Comparison of ENCODE assay signal across 8 cellular contexts in the genomic region with DNA sequence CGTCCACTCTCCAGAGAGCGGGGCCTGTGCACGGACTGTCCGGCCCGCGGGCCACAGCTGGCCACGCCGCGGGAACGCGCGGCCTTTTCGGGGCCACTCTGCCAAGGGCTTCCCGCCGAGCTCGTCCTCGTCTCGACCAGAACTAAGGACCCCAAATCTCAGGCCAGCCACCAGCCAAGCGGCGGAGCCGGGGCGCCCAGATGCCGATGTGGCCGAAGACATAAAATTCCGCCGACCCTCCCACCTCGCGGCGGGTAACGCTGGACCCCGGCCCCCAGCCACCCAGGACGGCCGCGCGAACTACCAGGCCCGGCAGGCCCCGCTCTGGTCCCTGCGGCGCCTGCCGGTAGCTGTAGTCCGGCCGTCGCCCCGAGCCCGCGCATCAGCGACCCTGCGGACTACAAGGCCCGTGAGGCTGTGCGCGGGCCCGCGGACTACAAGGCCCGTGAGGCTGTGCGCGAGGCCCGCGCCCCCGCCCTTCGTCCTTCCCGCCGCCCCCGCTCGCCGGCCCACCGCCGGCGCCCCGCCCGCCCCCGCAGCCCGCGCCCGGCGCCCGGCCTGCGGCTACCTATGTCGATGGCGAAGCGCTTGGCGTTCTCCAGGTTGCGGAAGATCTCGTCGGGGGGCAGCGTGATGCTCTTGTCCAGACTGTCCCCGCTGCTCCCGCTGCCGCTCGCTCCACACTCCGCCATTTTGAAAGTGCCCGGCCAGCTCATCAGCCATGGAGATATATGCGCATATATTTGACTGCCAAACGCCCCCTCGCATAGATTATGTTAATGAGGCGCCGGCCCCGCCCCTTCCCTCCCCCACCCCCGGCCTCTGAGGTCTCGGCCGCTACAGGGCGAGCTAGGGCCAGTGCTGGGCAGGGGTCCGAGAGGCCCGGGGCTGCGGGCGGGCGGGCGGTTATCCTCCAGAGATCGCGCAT. TPM values are rescaled to one million over a fixed set of nuclear protein-coding genes. Genes with fewer than 3 reads are reported as not detected.
DNase-seq lines count a peak whose midpoint lies in the region; ATAC-seq and TF ChIP-seq lines count a peak whose summit lies in the region.

A gene (minus strand): TSS at position 701 of the 928 bp plus-strand sequence. CDS start 9 bp downstream, at position 692.

- peak; percentile 54 for TF ChIP-seq POLR2A in prostate gland (IDR thresholded peaks at IDR 0.05)

- H3K4me3 ChIP-seq in GM12865 (ENCODE audit: low read depth, low read length): peak within 1 kb of the TSS; percentile 82
- H3K4me3 ChIP-seq in prostate gland: peak within 1 kb of the TSS; percentile 78 to 83
- peak within 1 kb of the TSS; percentile 71 for H3K4me3 ChIP-seq in urinary bladder (ENCODE audit: low read depth, low read length)

- peak; percentile 96 for DNase-seq in GM12865 (ENCODE audit: low read depth)
- peak; percentile 81 for DNase-seq in NCI-H1092 treated with DMSO at 0.1 percent for 48 hours (lab: John Stamatoyannopoulos, UW)
- peak; percentile 91 for DNase-seq in amniotic epithelial cell (ENCODE audit: low read depth)
- peak; percentile 95 for DNase-seq in left cardiac atrium
- DNase-seq in prostate gland (ENCODE audit: low spot score): peak; percentile 92

- ATAC-seq in HG02588 (IDR thresholded peaks at IDR 0.05; ENCODE audit: unreplicated experiment) (peak; percentile 79), left cardiac atrium (peak; percentile 90 to 93)

- no peaks in the 10 kb centered on the region for H3K9me3 ChIP-seq in prostate gland

- H3K27ac ChIP-seq in prostate gland: peak within 1 kb of the TSS; percentile 76 to 84
- H3K27ac ChIP-seq in urinary bladder (ENCODE audit: low read depth): no peak within 1 kb of the TSS

- peaks cover 0 to 4% of the 10 kb centered on the region in 2 donors for H3K36me3 ChIP-seq in prostate gland
- H3K36me3 ChIP-seq in urinary bladder (ENCODE audit: insufficient read depth): no peaks in the 10 kb centered on the region

- intact Hi-C loops in T-helper 1 cell treated with Interleukin-12 subunit alpha and Interleukin-12 subunit beta and Interleukin-4 antibody, amounts not matched to agents 30 ng/mL and 1 ng/mL, for 36 hours (cut with micrococcal nuclease): loop anchor here (1.0 to 10.0 kb wide), 13 partner anchors 21 to 1411 kb away; a partner anchor contains a TSS
- intact Hi-C loops in left cardiac atrium (cut with DNase I) (no loop called here), prostate gland (cut with DNase I) (loop anchor here (10.0 kb wide), 1 partner anchor 331 kb away; a partner anchor contains a TSS)

- H3K4me1 ChIP-seq in prostate gland (replicated peaks) (peaks cover 17% of the 10 kb centered on the region), urinary bladder (ENCODE audit: insufficient read depth) (peaks cover 2% of the 10 kb centered on the region)

- no peaks in the 10 kb centered on the region for H3K27me3 ChIP-seq in prostate gland (replicated peaks; ENCODE audit: insufficient read depth)

- WGBS in prostate gland: under 1% methylated on average over 64 of the region's 109 CpGs
- under 1% methylated on average over 109 of the region's 109 CpGs for WGBS in urinary bladder

- no peak for TF ChIP-seq CTCF in GM12865 (IDR thresholded peaks at IDR 0.05; ENCODE audit: insufficient read depth, low read depth, low read length, missing control alignments)
- peak in 2 of 4 experiments; percentile 45 to 60 for TF ChIP-seq CTCF in prostate gland (IDR thresholded peaks at IDR 0.05)

RNA-seq across cellular contexts. Expression of the gene that starts here (rescaled TPM):
- total RNA-seq in T-helper 1 cell treated with Interleukin-12 subunit alpha and Interleukin-12 subunit beta and Interleukin-4 antibody, amounts not matched to agents 30 ng/mL and 1 ng/mL, for 36 hours: 76.6 and 80.1 TPM in 2 replicates
- total RNA-seq in left cardiac atrium (10 to 100 TPM; 37.5 to 40.6 TPM), prostate gland (10 to 100 TPM; 27.0 to 69.5 TPM), urinary bladder (19.2 TPM)
- 28.6 TPM for polyA plus RNA-seq in urinary bladder

Comparison
In these comparisons a context has a peak if more than half of its experiments do, and no peak if none do; other contexts are left out.
1. intact Hi-C loops: an anchor here in T-helper 1 cell treated with Interleukin-12 subunit alpha and Interleukin-12 subunit beta and Interleukin-4 antibody, amounts not matched to agents 30 ng/mL and 1 ng/mL, for 36 hours (1.0 to 10.0 kb wide) and prostate gland (10.0 kb wide); none called in left cardiac atrium.